In genomic region chr2:191382801-191383200, GRCh38 we compare ENCODE assay signal across 1 cellular context.
TF ChIP-seq lines count a peak whose summit lies in the region.

No MANE protein-coding gene starts in this region.

TF ChIP-seq in HepG2, 621 proteins besides CTCF, POLR2A, EP300 and RAD21 (continued from another document and continues in another):
- TF ChIP-seq MYPOP (CRISPR knock-in tag; IDR thresholded peaks at IDR 0.05) (peak; percentile 51; the same call in 1 of the 2 replicates), ZNF629 (CRISPR knock-in tag; conservative IDR thresholded peaks at IDR 0.05) (0 out of 2 replicates have a peak, but pooled peaks have one; percentile 30), SAP130 (CRISPR knock-in tag; IDR thresholded peaks at IDR 0.05; ENCODE audit: low read depth) (peak; percentile 79), FOSL2 (CRISPR knock-in tag; IDR thresholded peaks at IDR 0.05) (peak; percentile 71), ZNF382 (CRISPR knock-in tag; IDR thresholded peaks at IDR 0.05; ENCODE audit: borderline replicate concordance) (no peak), HOMEZ (CRISPR knock-in tag; IDR thresholded peaks at IDR 0.05; ENCODE audit: low read depth) (peak; percentile 91; the same call in 1 of the 2 replicates), JARID2 (CRISPR knock-in tag; IDR thresholded peaks at IDR 0.05; ENCODE audit: insufficient replicate concordance) (peak; percentile 59), ZNF317 (CRISPR knock-in tag; IDR thresholded peaks at IDR 0.05) (peak; percentile 69; the same call in 1 of the 2 replicates), HHEX (CRISPR knock-in tag; IDR thresholded peaks at IDR 0.05) (0 out of 2 replicates have a peak, but pooled peaks have one; percentile 23), DMTF1 (CRISPR knock-in tag; IDR thresholded peaks at IDR 0.05) (no peak), FOXP1 (IDR thresholded peaks at IDR 0.05) (no peak), FOXP1 (CRISPR knock-in tag; IDR thresholded peaks at IDR 0.05) (peak; percentile 93), ZGPAT (CRISPR knock-in tag; IDR thresholded peaks at IDR 0.05) (peak; percentile 87), ARNT2 (CRISPR knock-in tag; IDR thresholded peaks at IDR 0.05; ENCODE audit: low read depth) (0 out of 2 replicates have a peak, but pooled peaks have one; percentile 46), CREM (IDR thresholded peaks at IDR 0.05) (0 out of 2 replicates have a peak, but pooled peaks have one; percentile 37), CREM (CRISPR knock-in tag; IDR thresholded peaks at IDR 0.05) (no peak), HDAC1 (CRISPR knock-in tag; IDR thresholded peaks at IDR 0.05) (peak; percentile 45; the same call in 1 of the 2 replicates), ZNF253 (CRISPR knock-in tag; IDR thresholded peaks at IDR 0.05; ENCODE audit: borderline replicate concordance) (no peak), ZBED4 (CRISPR knock-in tag; IDR thresholded peaks at IDR 0.05; ENCODE audit: borderline replicate concordance) (peak; percentile 83), SOX6 (IDR thresholded peaks at IDR 0.05) (no peak), SOX6 (CRISPR knock-in tag; IDR thresholded peaks at IDR 0.05) (peak; percentile 80), KLF16 (CRISPR knock-in tag; IDR thresholded peaks at IDR 0.05) (peak in 1 of 2 experiments; percentile 41; a peak in 1 of 4 replicates), ISL2 (CRISPR knock-in tag; IDR thresholded peaks at IDR 0.05) (peak; percentile 53; the same call in 1 of the 2 replicates), NFKBIZ (CRISPR knock-in tag; IDR thresholded peaks at IDR 0.05) (peak; percentile 77), ARID3A (IDR thresholded peaks at IDR 0.05; ENCODE audit: low read depth, low read length) (peak; percentile 77), RXRB (CRISPR knock-in tag; IDR thresholded peaks at IDR 0.05; ENCODE audit: borderline replicate concordance) (peak; percentile 79), ZNF792 (CRISPR knock-in tag; IDR thresholded peaks at IDR 0.05) (0 out of 2 replicates have a peak, but pooled peaks have one; percentile 45), ZNF263 (CRISPR knock-in tag; IDR thresholded peaks at IDR 0.05) (no peak), ETV5 (CRISPR knock-in tag; IDR thresholded peaks at IDR 0.05; ENCODE audit: borderline replicate concordance) (peak; percentile 44; the same call in 1 of the 2 replicates), ZNF800 (CRISPR knock-in tag; IDR thresholded peaks at IDR 0.05) (no peak; the same call in 1 of the 2 replicates), ZNF414 (CRISPR knock-in tag; IDR thresholded peaks at IDR 0.05) (no peak), TFAP4 (IDR thresholded peaks at IDR 0.05; ENCODE audit: borderline replicate concordance, low read depth) (0 out of 2 replicates have a peak, but pooled peaks have one; percentile 48), ERF (CRISPR knock-in tag; IDR thresholded peaks at IDR 0.05) (peak; percentile 72), CREB1 (IDR thresholded peaks at IDR 0.05) (peak; percentile 1; the same call in 1 of the 2 replicates), CREB1 (CRISPR knock-in tag; IDR thresholded peaks at IDR 0.05) (no peak), ZNF652 (CRISPR knock-in tag; IDR thresholded peaks at IDR 0.05; ENCODE audit: borderline replicate concordance, low read depth) (peak; percentile 80), ZKSCAN8 (CRISPR knock-in tag; IDR thresholded peaks at IDR 0.05; ENCODE audit: borderline replicate concordance) (peak; percentile 67; the same call in 1 of the 2 replicates), ZSCAN9 (CRISPR knock-in tag; IDR thresholded peaks at IDR 0.05; ENCODE audit: borderline replicate concordance) (peak; percentile 74; the same call in 1 of the 2 replicates), ZNF503 (CRISPR knock-in tag; IDR thresholded peaks at IDR 0.05) (peak; percentile 73; the same call in 1 of the 2 replicates), ZNF790 (CRISPR knock-in tag; IDR thresholded peaks at IDR 0.05; ENCODE audit: borderline replicate concordance) (no peak), FOXA1 (IDR thresholded peaks at IDR 0.05) (peak; percentile 79; the same call in 1 of the 2 replicates), FOXA1 (CRISPR knock-in tag; IDR thresholded peaks at IDR 0.05) (peak; percentile 68; the same call in 1 of the 2 replicates), PPARG (CRISPR knock-in tag; conservative IDR thresholded peaks at IDR 0.05) (peak; percentile 59)
